In genomic region chr12:13973981-13974380, GRCh38 we compare ENCODE assay signal across 23 cellular contexts. TPM values are rescaled to one million over a fixed set of nuclear protein-coding genes. Genes with fewer than 3 reads are reported as not detected.
DNase-seq lines count a peak whose midpoint lies in the region; ATAC-seq, FAIRE-seq and TF ChIP-seq lines count a peak whose summit lies in the region.
"Had no signal": no experiment of that assay in that cellular context is flagged by ENCODE, and none has a peak within 500 bp of the region (broad histone marks: within the 10 kb centered on the region; RNA-seq: fewer than 3 reads in every experiment).

No MANE protein-coding gene starts in this region.

- peaks cover 13% of the 10 kb centered on the region for H3K4me1 Mint-ChIP-seq in nephron progenitor cell
- H3K4me1 Mint-ChIP-seq: CD4-positive, alpha-beta memory T cell had no signal

- H3K27ac ChIP-seq in neural cell (ENCODE audit: low read length): no peak overlapping the region
- H3K27ac ChIP-seq: 22Rv1; BLaER1 treated with 17β-estradiol and CSF1 and Interleukin-3, amounts not matched to agents 10 nM and 100 nM; Peyer's patch; SJSA1 had no signal

- H4K20me1 ChIP-seq in neural cell (ENCODE audit: insufficient read depth): no peaks in the 10 kb centered on the region
- H4K20me1 ChIP-seq: BLaER1 treated with 17β-estradiol and CSF1 and Interleukin-3, amounts not matched to agents 10 nM and 100 nM had no signal

- peaks cover 62% of the 10 kb centered on the region for H3K27me3 Mint-ChIP-seq in nephron progenitor cell (ENCODE audit: low read depth, poor library complexity)

- ATAC-seq in GM19452 (IDR thresholded peaks at IDR 0.05; ENCODE audit: unreplicated experiment): no peak

- H3K9me3 Mint-ChIP-seq in nephron progenitor cell: no peaks in the 10 kb centered on the region

- no peak overlapping the region for H3K9ac ChIP-seq in neural cell (ENCODE audit: low read length)
- H3K9ac ChIP-seq: BLaER1 treated with 17β-estradiol and CSF1 and Interleukin-3, amounts not matched to agents 10 nM and 100 nM had no signal

- H3K79me2 ChIP-seq in neural cell (replicated peaks; ENCODE audit: insufficient read depth, low read length): peaks cover 8% of the 10 kb centered on the region

- no peak overlapping the region for H3K4me3 ChIP-seq in bronchial epithelial cell (ENCODE audit: low read depth, low read length)
- H3K4me3 ChIP-seq in neural cell (ENCODE audit: low read length): peak overlapping the region; percentile 83
- H3K4me3 ChIP-seq: BLaER1 treated with 17β-estradiol and CSF1 and Interleukin-3, amounts not matched to agents 10 nM and 100 nM; Peyer's patch; SJSA1 had no signal

- H3F3A ChIP-seq in neural cell (ENCODE audit: insufficient read depth, low read length, poor library complexity, severe bottlenecking): no peaks in the 10 kb centered on the region

- TF ChIP-seq CTCF in bronchial epithelial cell (IDR thresholded peaks at IDR 0.05; ENCODE audit: insufficient read depth, low read length, severe bottlenecking) (no peak), neural cell (IDR thresholded peaks at IDR 0.05; ENCODE audit: poor library complexity, severe bottlenecking) (no peak), nephron progenitor cell (IDR thresholded peaks at IDR 0.05) (no peak)

- no peak overlapping the region for H3K27ac Mint-ChIP-seq in nephron progenitor cell
- H3K27ac Mint-ChIP-seq: CD4-positive, alpha-beta memory T cell had no signal

- H3K4me2 ChIP-seq in neural cell (ENCODE audit: low read length): no peak overlapping the region
- H3K4me2 ChIP-seq: BLaER1 treated with 17β-estradiol and CSF1 and Interleukin-3, amounts not matched to agents 10 nM and 100 nM had no signal

- H3K9me3 ChIP-seq in neural cell (ENCODE audit: low read length): no peaks in the 10 kb centered on the region
- H3K9me3 ChIP-seq: BLaER1 treated with 17β-estradiol and CSF1 and Interleukin-3, amounts not matched to agents 10 nM and 100 nM; Caco-2; Peyer's patch; SJSA1 had no signal

- no peak for TF ChIP-seq RAD21 in neural cell (conservative IDR thresholded peaks at IDR 0.05)

- H3K36me3 ChIP-seq in bronchial epithelial cell (ENCODE audit: control insufficient read depth, insufficient read depth, low read length) (no peaks in the 10 kb centered on the region), neural cell (ENCODE audit: insufficient read depth, low read length) (no peaks in the 10 kb centered on the region)
- H3K36me3 ChIP-seq: BLaER1 treated with 17β-estradiol and CSF1 and Interleukin-3, amounts not matched to agents 10 nM and 100 nM; Peyer's patch; SJSA1 had no signal

- no peaks in the 10 kb centered on the region for H3K27me3 ChIP-seq in bronchial epithelial cell (ENCODE audit: control insufficient read depth, insufficient read depth, low read length)
- H3K27me3 ChIP-seq in neural cell (ENCODE audit: insufficient read depth, low read depth, low read length): peaks cover 4% of the 10 kb centered on the region
- H3K27me3 ChIP-seq: Peyer's patch, SJSA1 had no signal

- no peaks in the 10 kb centered on the region for H3K9me2 ChIP-seq in neural cell (ENCODE audit: insufficient read depth, low read length)

- no peaks in the 10 kb centered on the region for H3K36me3 Mint-ChIP-seq in nephron progenitor cell (ENCODE audit: low read depth)
- H3K36me3 Mint-ChIP-seq: CD4-positive, alpha-beta memory T cell had no signal

- no peak for TF ChIP-seq EP300 in neural cell (conservative IDR thresholded peaks at IDR 0.05; ENCODE audit: poor library complexity, severe bottlenecking)

- H2AFZ ChIP-seq in neural cell (ENCODE audit: low read depth, low read length): no peak overlapping the region

- DNase-seq in DMS 273 (lab: John Stamatoyannopoulos, UW; ENCODE audit: unreplicated experiment) (peak; percentile 1), DMS 273 treated with DMSO at 0.1 percent for 48 hours (lab: John Stamatoyannopoulos, UW) (no peak), NCI-H446 treated with DMSO at 0.1 percent for 48 hours (lab: John Stamatoyannopoulos, UW) (peak; percentile 74), bronchial epithelial cell (ENCODE audit: low read depth) (no peak), nephron progenitor cell (no peak), germinal center (ENCODE audit: low spot score) (no peak)
- DNase-seq: Caco-2; CD4-positive, alpha-beta memory T cell; DMS153; GDM1; Kasumi-1; NCI-H1436 treated with DMSO at 0.1 percent for 48 hours; NCI-H2081; NCI-H748 treated with DMSO at 0.1 percent for 48 hours; Peyer's patch had no signal

- peak; percentile 28 for FAIRE-seq in bronchial epithelial cell (lab: Jason Lieb, UNC)
- FAIRE-seq: H54 had no signal

- H3K4me3 Mint-ChIP-seq in nephron progenitor cell: no peak overlapping the region
- H3K4me3 Mint-ChIP-seq: CD4-positive, alpha-beta memory T cell had no signal

TF ChIP-seq in neural cell, 6 proteins besides CTCF, POLR2A, EP300 and RAD21:
- TF ChIP-seq POLR2AphosphoS5 (IDR thresholded peaks at IDR 0.05) (no peak), EZH2 (IDR thresholded peaks at IDR 0.05; ENCODE audit: borderline replicate concordance, insufficient read depth, low read length, poor library complexity, severe bottlenecking) (no peak), SMC3 (conservative IDR thresholded peaks at IDR 0.05; ENCODE audit: poor library complexity) (no peak), REST (IDR thresholded peaks at IDR 0.05; ENCODE audit: borderline replicate concordance) (no peak), TAF1 (IDR thresholded peaks at IDR 0.05; ENCODE audit: low read depth) (no peak), MXI1 (conservative IDR thresholded peaks at IDR 0.05; ENCODE audit: poor library complexity, severe bottlenecking) (no peak)

RNA-seq across cellular contexts. Expression of gene GRIN2B, which starts 7.4 kb away (rescaled TPM):
- total RNA-seq in bronchial epithelial cell: under 0.01 TPM in 2 replicates
- 4.8 and 5.3 TPM in 2 replicates for polyA plus RNA-seq in neural cell
- 85.7 and 112 TPM in 2 replicates for polyA minus RNA-seq in neural cell
- total RNA-seq: CD4-positive, alpha-beta memory T cell; MCF 10A; NCI-H460; SJSA1 had no signal

Comparison
In these comparisons a context has a peak if more than half of its experiments do, and no peak if none do; other contexts are left out.
1. DNase-seq: peak in DMS 273 (single experiment) and NCI-H446 treated with DMSO at 0.1 percent for 48 hours (single experiment); none in DMS 273 treated with DMSO at 0.1 percent for 48 hours (single experiment), bronchial epithelial cell (single experiment), nephron progenitor cell (single experiment) and germinal center (single experiment).